ENCODE assay signal across 8 cellular contexts in the genomic region with DNA sequence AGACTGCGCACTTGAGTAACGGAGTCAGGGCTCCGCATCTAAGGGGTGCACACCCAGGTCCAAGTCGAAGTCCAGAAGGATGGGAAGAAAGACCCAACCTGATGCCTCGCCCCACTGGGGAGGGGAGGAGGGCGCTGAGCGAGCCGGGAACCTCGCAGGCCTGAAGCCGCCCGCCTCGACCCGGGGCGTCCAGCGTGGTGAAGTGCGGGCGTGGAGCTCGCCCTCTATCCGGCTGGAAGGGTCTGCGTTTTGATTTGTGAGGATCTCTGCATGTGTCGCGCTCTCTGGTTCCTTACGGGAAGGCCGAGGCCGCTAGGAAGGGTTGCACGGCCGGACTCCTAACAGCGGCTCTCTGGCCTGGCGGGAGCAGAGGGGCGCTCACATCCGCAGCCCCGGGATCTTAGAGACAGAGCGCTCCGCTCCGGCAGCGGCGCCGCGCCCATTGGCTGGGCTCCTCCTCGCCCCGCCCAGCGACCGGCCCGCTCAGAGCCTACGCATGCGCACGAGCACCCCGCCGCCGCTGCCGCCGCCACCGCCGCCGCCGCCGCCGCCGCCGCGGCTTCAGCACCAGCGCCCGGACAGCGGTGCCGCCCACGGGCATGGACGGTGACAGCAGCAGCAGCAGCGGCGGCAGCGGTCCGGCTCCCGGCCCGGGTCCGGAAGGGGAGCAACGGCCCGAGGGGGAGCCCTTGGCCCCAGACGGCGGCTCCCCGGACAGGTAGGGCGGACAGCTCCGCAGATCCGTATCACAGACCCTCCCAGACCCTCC. TPM values are rescaled to one million over a fixed set of nuclear protein-coding genes. Genes with fewer than 3 reads are reported as not detected.
DNase-seq lines count a peak whose midpoint lies in the region; ATAC-seq and TF ChIP-seq lines count a peak whose summit lies in the region.

A gene with protein sequence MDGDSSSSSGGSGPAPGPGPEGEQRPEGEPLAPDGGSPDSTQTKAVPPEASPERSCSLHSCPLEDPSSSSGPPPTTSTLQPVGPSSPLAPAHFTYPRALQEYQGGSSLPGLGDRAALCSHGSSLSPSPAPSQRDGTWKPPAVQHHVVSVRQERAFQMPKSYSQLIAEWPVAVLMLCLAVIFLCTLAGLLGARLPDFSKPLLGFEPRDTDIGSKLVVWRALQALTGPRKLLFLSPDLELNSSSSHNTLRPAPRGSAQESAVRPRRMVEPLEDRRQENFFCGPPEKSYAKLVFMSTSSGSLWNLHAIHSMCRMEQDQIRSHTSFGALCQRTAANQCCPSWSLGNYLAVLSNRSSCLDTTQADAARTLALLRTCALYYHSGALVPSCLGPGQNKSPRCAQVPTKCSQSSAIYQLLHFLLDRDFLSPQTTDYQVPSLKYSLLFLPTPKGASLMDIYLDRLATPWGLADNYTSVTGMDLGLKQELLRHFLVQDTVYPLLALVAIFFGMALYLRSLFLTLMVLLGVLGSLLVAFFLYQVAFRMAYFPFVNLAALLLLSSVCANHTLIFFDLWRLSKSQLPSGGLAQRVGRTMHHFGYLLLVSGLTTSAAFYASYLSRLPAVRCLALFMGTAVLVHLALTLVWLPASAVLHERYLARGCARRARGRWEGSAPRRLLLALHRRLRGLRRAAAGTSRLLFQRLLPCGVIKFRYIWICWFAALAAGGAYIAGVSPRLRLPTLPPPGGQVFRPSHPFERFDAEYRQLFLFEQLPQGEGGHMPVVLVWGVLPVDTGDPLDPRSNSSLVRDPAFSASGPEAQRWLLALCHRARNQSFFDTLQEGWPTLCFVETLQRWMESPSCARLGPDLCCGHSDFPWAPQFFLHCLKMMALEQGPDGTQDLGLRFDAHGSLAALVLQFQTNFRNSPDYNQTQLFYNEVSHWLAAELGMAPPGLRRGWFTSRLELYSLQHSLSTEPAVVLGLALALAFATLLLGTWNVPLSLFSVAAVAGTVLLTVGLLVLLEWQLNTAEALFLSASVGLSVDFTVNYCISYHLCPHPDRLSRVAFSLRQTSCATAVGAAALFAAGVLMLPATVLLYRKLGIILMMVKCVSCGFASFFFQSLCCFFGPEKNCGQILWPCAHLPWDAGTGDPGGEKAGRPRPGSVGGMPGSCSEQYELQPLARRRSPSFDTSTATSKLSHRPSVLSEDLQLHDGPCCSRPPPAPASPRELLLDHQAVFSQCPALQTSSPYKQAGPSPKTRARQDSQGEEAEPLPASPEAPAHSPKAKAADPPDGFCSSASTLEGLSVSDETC (N-terminal part only) (plus strand): TSS at position 497 of the 769 bp plus-strand sequence. CDS start 103 bp downstream, at position 600.

- H3K23ac ChIP-seq in mesenchymal stem cell (ENCODE audit: low read length in 2 of 2): no peak within 1 kb of the TSS

- H3K27me3 Mint-ChIP-seq in CD4-positive, CD25-positive, alpha-beta regulatory T cell: peaks cover 10% of the 10 kb centered on the region
- H3K27me3 Mint-ChIP-seq in activated CD8-positive, alpha-beta memory T cell treated with anti-CD3 and anti-CD28 coated beads, Interleukin-2, amount 10 ng/mL, durations not matched to agents 7 days and 5 days: peaks cover 10% of the 10 kb centered on the region
- H3K27me3 Mint-ChIP-seq in effector memory CD8-positive, alpha-beta T cell: peaks cover 4 to 21% of the 10 kb centered on the region in 2 donors

- peak; percentile 87 for ATAC-seq in CD4-positive, CD25-positive, alpha-beta regulatory T cell (ENCODE audit: low read depth in 2 of 2)
- peak; percentile 78 for ATAC-seq in GM19467 (IDR thresholded peaks at IDR 0.05; ENCODE audit: unreplicated experiment)
- peak; percentile 93 for ATAC-seq in activated CD8-positive, alpha-beta memory T cell treated with anti-CD3 and anti-CD28 coated beads, Interleukin-2, amount 10 ng/mL, durations not matched to agents 7 days and 5 days
- peak; percentile 90 for ATAC-seq in effector memory CD8-positive, alpha-beta T cell (replicated peaks)

- no peak within 1 kb of the TSS for H3K9ac ChIP-seq in mesenchymal stem cell (ENCODE audit: low read length)

- peak within 1 kb of the TSS; percentile 78 for H2AFZ ChIP-seq in mesenchymal stem cell (ENCODE audit: low read depth, low read length)

- no peak for TF ChIP-seq CTCF in HL-60 (IDR thresholded peaks at IDR 0.05; ENCODE audit: insufficient read depth, low read length)

- peaks cover 0 to 21% (median 10%) of the 10 kb centered on the region in 4 donors for H3K4me1 Mint-ChIP-seq in CD4-positive, CD25-positive, alpha-beta regulatory T cell
- peaks cover 9% of the 10 kb centered on the region for H3K4me1 Mint-ChIP-seq in activated CD8-positive, alpha-beta memory T cell treated with anti-CD3 and anti-CD28 coated beads, Interleukin-2, amount 10 ng/mL, durations not matched to agents 7 days and 5 days
- peaks cover 10 to 18% of the 10 kb centered on the region in 2 donors for H3K4me1 Mint-ChIP-seq in effector memory CD8-positive, alpha-beta T cell (ENCODE audit: low read depth in 2 of 2)

- no peaks in the 10 kb centered on the region for H3K9me3 ChIP-seq in CD4-positive, CD25-positive, alpha-beta regulatory T cell (ENCODE audit: control insufficient read depth in 2 of 2, low read length in 2 of 2)
- H3K9me3 ChIP-seq in mesenchymal stem cell (ENCODE audit: control insufficient read depth, low read length): no peaks in the 10 kb centered on the region

- peak; percentile 84 to 91 (median 84) for DNase-seq in CD4-positive, CD25-positive, alpha-beta regulatory T cell
- DNase-seq in HL-60 (ENCODE audit: low read depth in 1 of 2, low spot score in 1 of 2): peak in 1 of 2 experiments; percentile 77
- DNase-seq in NOMO-1 treated with dmso at 0.1 percent for 144 hours (lab: John Stamatoyannopoulos, UW; ENCODE audit: unreplicated experiment): peak; percentile 77
- peak; percentile 89 for DNase-seq in activated CD8-positive, alpha-beta memory T cell treated with anti-CD3 and anti-CD28 coated beads, Interleukin-2, amount 10 ng/mL, durations not matched to agents 7 days and 5 days
- DNase-seq in effector memory CD8-positive, alpha-beta T cell: peak; percentile 88 to 94 (median 92)
- DNase-seq in mesenchymal stem cell: peak; percentile 80
- DNase-seq in stimulated activated CD8-positive, alpha-beta memory T cell treated with anti-CD3 and anti-CD28 coated beads, Interleukin-12 subunit alpha, Interleukin-12 subunit beta, amount 100 ng/mL, for 1 hour (ENCODE audit: low read depth): peak; percentile 82

- no peak within 1 kb of the TSS for H2BK120ac ChIP-seq in mesenchymal stem cell (ENCODE audit: low read depth, low read length)

- H3K27ac Mint-ChIP-seq in CD4-positive, CD25-positive, alpha-beta regulatory T cell: peak within 1 kb of the TSS in 1 of 3 donors; percentile 15
- no peak within 1 kb of the TSS for H3K27ac Mint-ChIP-seq in activated CD8-positive, alpha-beta memory T cell treated with anti-CD3 and anti-CD28 coated beads, Interleukin-2, amount 10 ng/mL, durations not matched to agents 7 days and 5 days
- no peak within 1 kb of the TSS for H3K27ac Mint-ChIP-seq in effector memory CD8-positive, alpha-beta T cell

- peak within 1 kb of the TSS; percentile 74 to 92 (median 86) for H3K4me3 Mint-ChIP-seq in CD4-positive, CD25-positive, alpha-beta regulatory T cell
- peak within 1 kb of the TSS; percentile 70 for H3K4me3 Mint-ChIP-seq in activated CD8-positive, alpha-beta memory T cell treated with anti-CD3 and anti-CD28 coated beads, Interleukin-2, amount 10 ng/mL, durations not matched to agents 7 days and 5 days
- H3K4me3 Mint-ChIP-seq in effector memory CD8-positive, alpha-beta T cell: peak within 1 kb of the TSS; percentile 81 to 88

- no peaks in the 10 kb centered on the region for H3K79me1 ChIP-seq in mesenchymal stem cell (replicated peaks; ENCODE audit: low read length, poor library complexity, severe bottlenecking)

- no peak within 1 kb of the TSS for H4K8ac ChIP-seq in mesenchymal stem cell (ENCODE audit: low read length)

- H3K18ac ChIP-seq in mesenchymal stem cell (ENCODE audit: low read depth in 1 of 2, low read length in 2 of 2): peak within 1 kb of the TSS in 1 of 2 experiments; percentile 8

- H2AK5ac ChIP-seq in mesenchymal stem cell (ENCODE audit: low read length, severe bottlenecking): no peak within 1 kb of the TSS

- no peak within 1 kb of the TSS for H2BK15ac ChIP-seq in mesenchymal stem cell (ENCODE audit: low read depth, poor library complexity, severe bottlenecking)

- no peak within 1 kb of the TSS for H3K4ac ChIP-seq in mesenchymal stem cell (ENCODE audit: low read depth in 1 of 2, low read length in 2 of 2)

- H3K27ac ChIP-seq in CD4-positive, CD25-positive, alpha-beta regulatory T cell (ENCODE audit: insufficient read depth, low read length, poor library complexity, severe bottlenecking): no peak within 1 kb of the TSS
- no peak within 1 kb of the TSS for H3K27ac ChIP-seq in HL-60 (replicated peaks)
- H3K27ac ChIP-seq in mesenchymal stem cell (ENCODE audit: low read length, poor library complexity, severe bottlenecking): no peak within 1 kb of the TSS

- peaks cover 0 to 1% (median 0%) of the 10 kb centered on the region in 7 donors for H3K9me3 Mint-ChIP-seq in CD4-positive, CD25-positive, alpha-beta regulatory T cell
- no peaks in the 10 kb centered on the region for H3K9me3 Mint-ChIP-seq in activated CD8-positive, alpha-beta memory T cell treated with anti-CD3 and anti-CD28 coated beads, Interleukin-2, amount 10 ng/mL, durations not matched to agents 7 days and 5 days (ENCODE audit: low read depth)
- H3K9me3 Mint-ChIP-seq in effector memory CD8-positive, alpha-beta T cell: no peaks in the 10 kb centered on the region

- CTCF ChIA-PET in activated CD8-positive, alpha-beta memory T cell treated with anti-CD3 and anti-CD28 coated beads, Interleukin-2, amount 10 ng/mL, durations not matched to agents 7 days and 5 days (lab: Charles Lee): interaction anchor here (0.7 to 6.5 kb wide), 13 partner anchors 9 to 322 kb away, joined by 3 to 49 read pairs (median 3); a partner anchor contains a TSS

- H3K4me2 ChIP-seq in mesenchymal stem cell (ENCODE audit: low read length, poor library complexity, severe bottlenecking): peak within 1 kb of the TSS; percentile 99

- H3K4me1 ChIP-seq in CD4-positive, CD25-positive, alpha-beta regulatory T cell (ENCODE audit: control insufficient read depth, insufficient read depth, low read length, poor library complexity, severe bottlenecking): peaks cover 15% of the 10 kb centered on the region
- H3K4me1 ChIP-seq in mesenchymal stem cell (ENCODE audit: control insufficient read depth, insufficient read depth, low read depth, low read length): peaks cover 23% of the 10 kb centered on the region

- 4% methylated on average over 68 of the region's 82 CpGs for WGBS in mesenchymal stem cell

- no peak within 1 kb of the TSS for H2BK12ac ChIP-seq in mesenchymal stem cell (ENCODE audit: low read length in 2 of 2)

- no peaks in the 10 kb centered on the region for H3K27me3 ChIP-seq in CD4-positive, CD25-positive, alpha-beta regulatory T cell (ENCODE audit: control insufficient read depth, insufficient read depth, low read length)
- H3K27me3 ChIP-seq in HL-60 (ENCODE audit: insufficient read depth, poor library complexity, severe bottlenecking) (no peaks in the 10 kb centered on the region), mesenchymal stem cell (ENCODE audit: control insufficient read depth in 1 of 2, insufficient read depth in 1 of 2, low read length in 2 of 2) (peaks cover 38 to 69% of the 10 kb centered on the region in 2 experiments)

- H3K4me3 ChIP-seq in CD4-positive, CD25-positive, alpha-beta regulatory T cell (ENCODE audit: low read depth, low read length): peak within 1 kb of the TSS; percentile 44
- peak within 1 kb of the TSS; percentile 52 for H3K4me3 ChIP-seq in HL-60 (replicated peaks; ENCODE audit: insufficient read depth, low read length)
- peak within 1 kb of the TSS; percentile 48 to 78 for H3K4me3 ChIP-seq in mesenchymal stem cell (ENCODE audit: insufficient read depth in 1 of 2, low read depth in 1 of 2, low read length in 2 of 2)

- H3K36me3 Mint-ChIP-seq in CD4-positive, CD25-positive, alpha-beta regulatory T cell: peaks cover 8% of the 10 kb centered on the region
- no peaks in the 10 kb centered on the region for H3K36me3 Mint-ChIP-seq in activated CD8-positive, alpha-beta memory T cell treated with anti-CD3 and anti-CD28 coated beads, Interleukin-2, amount 10 ng/mL, durations not matched to agents 7 days and 5 days
- peaks cover 3% of the 10 kb centered on the region for H3K36me3 Mint-ChIP-seq in effector memory CD8-positive, alpha-beta T cell (ENCODE audit: insufficient read depth)

- no peak within 1 kb of the TSS for H4K91ac ChIP-seq in mesenchymal stem cell (ENCODE audit: low read length)

- H3K36me3 ChIP-seq in CD4-positive, CD25-positive, alpha-beta regulatory T cell (ENCODE audit: control insufficient read depth, insufficient read depth, low read length): no peaks in the 10 kb centered on the region
- no peaks in the 10 kb centered on the region for H3K36me3 ChIP-seq in mesenchymal stem cell (ENCODE audit: control insufficient read depth in 1 of 2, insufficient read depth in 2 of 2, low read depth in 1 of 2, low read length in 2 of 2)

- H2BK5ac ChIP-seq in mesenchymal stem cell (ENCODE audit: low read depth, low read length, poor library complexity, severe bottlenecking): no peak within 1 kb of the TSS

- H3K14ac ChIP-seq in mesenchymal stem cell (ENCODE audit: low read length in 2 of 2): no peak within 1 kb of the TSS

RNA-seq across cellular contexts. Expression of the gene that starts here (rescaled TPM):
- 0.22 TPM for total RNA-seq in CD4-positive, CD25-positive, alpha-beta regulatory T cell
- under 1 TPM; 0.10 to 0.54 (median 0.21) TPM for polyA plus RNA-seq in CD4-positive, CD25-positive, alpha-beta regulatory T cell
- total RNA-seq in activated CD8-positive, alpha-beta memory T cell treated with anti-CD3 and anti-CD28 coated beads, Interleukin-2, amount 10 ng/mL, durations not matched to agents 7 days and 5 days: under 1 TPM; 0.23 to 0.37 TPM
- polyA plus RNA-seq in mesenchymal stem cell (2013, experiment 1 of 2): 0.44 TPM
- polyA plus RNA-seq in mesenchymal stem cell (2013, experiment 2 of 2): 0.49 TPM

Comparison
In these comparisons a context has a peak if more than half of its experiments do, and no peak if none do; other contexts are left out.
1. Peak in DNase-seq, ATAC-seq and H3K4me3 ChIP-seq in CD4-positive, CD25-positive, alpha-beta regulatory T cell; RNA of the gene not detected or under 1 TPM.
2. Peak in DNase-seq and ATAC-seq in activated CD8-positive, alpha-beta memory T cell treated with anti-CD3 and anti-CD28 coated beads, Interleukin-2, amount 10 ng/mL, durations not matched to agents 7 days and 5 days; RNA of the gene not detected or under 1 TPM.